22 cellular contexts compared by ENCODE assay signal in the genomic region with DNA sequence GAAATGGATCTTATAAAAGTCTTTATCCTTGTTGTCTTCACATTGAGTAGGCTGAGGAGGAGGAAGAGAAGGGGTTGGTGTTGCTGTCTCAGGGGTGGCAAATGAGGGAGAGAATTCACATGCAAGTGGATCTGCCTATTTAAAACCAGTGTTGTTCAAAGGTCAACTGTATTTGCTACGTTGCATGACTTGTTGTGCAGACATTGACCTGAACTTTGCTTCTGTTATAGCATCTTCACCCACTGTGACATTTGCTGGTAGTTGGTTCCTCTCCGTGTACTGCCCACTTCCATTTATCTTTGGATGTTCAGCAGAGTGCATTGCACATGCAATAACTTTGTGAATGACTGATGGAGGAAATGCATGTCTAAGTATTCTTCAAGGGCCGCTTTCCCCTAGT.
"Had no signal": no experiment of that assay in that cellular context is flagged by ENCODE, and none has a peak within 500 bp of the region (broad histone marks: within the 10 kb centered on the region; RNA-seq: fewer than 3 reads in every experiment).

No MANE protein-coding gene starts in this region.

- ATAC-seq: foreskin keratinocyte, gastroesophageal sphincter, heart left ventricle, left colon, left lobe of liver, lower lobe of right lung, mucosa of descending colon had no signal

- H2AFZ ChIP-seq: hepatocyte had no signal

- H3K79me2 ChIP-seq: hepatocyte had no signal

- H3K27ac ChIP-seq: coronary artery, dorsolateral prefrontal cortex, esophagus muscularis mucosa, foreskin keratinocyte, gastroesophageal sphincter, heart left ventricle, hepatocyte, left ventricle myocardium inferior, lower lobe of right lung had no signal

- H3K27me3 ChIP-seq: foreskin keratinocyte, gastroesophageal sphincter, heart left ventricle, hepatocyte had no signal

- H3K4me1 ChIP-seq: esophagus muscularis mucosa, foreskin keratinocyte, gastroesophageal sphincter, heart left ventricle, left ventricle myocardium inferior, lower lobe of right lung had no signal

- H3K4me2 ChIP-seq: hepatocyte had no signal

- H3K9me3 ChIP-seq: esophagus muscularis mucosa, gastroesophageal sphincter, heart left ventricle, left ventricle myocardium inferior, lower lobe of right lung, mucosa of descending colon had no signal

- FAIRE-seq: colon, endothelial cell of umbilical vein, frontal cortex, keratinocyte had no signal

- H3K4me3 ChIP-seq: coronary artery, dorsolateral prefrontal cortex, esophagus muscularis mucosa, gastroesophageal sphincter, heart left ventricle, hepatocyte, left ventricle myocardium inferior, lower lobe of right lung, mucosa of descending colon had no signal

- DNase-seq: dermis blood vessel endothelial cell; dorsolateral prefrontal cortex; effector CD4-positive, alpha-beta T cell; effector memory CD4-positive, alpha-beta T cell; foreskin keratinocyte; heart left ventricle; hypothalamus; immature natural killer cell; left colon; left ventricle myocardium inferior; lower lobe of right lung; mesenchymal stem cell; mucosa of descending colon had no signal

- H3K36me3 ChIP-seq: esophagus muscularis mucosa, gastroesophageal sphincter, heart left ventricle, left ventricle myocardium inferior, lower lobe of right lung had no signal
